Comparison of ENCODE assay signal across 10 cellular contexts in genomic region chrX:85203461-85203970, GRCh38. TPM values are rescaled to one million over a fixed set of nuclear protein-coding genes. Genes with fewer than 3 reads are reported as not detected.
"Had no signal": no experiment of that assay in that cellular context is flagged by ENCODE, and none has a peak within 500 bp of the region (broad histone marks: within the 10 kb centered on the region; RNA-seq: fewer than 3 reads in every experiment).

No MANE protein-coding gene starts in this region.

- H3K4me3 Mint-ChIP-seq: HFFc6 had no signal

- H3K4me1 ChIP-seq: HAP-1 had no signal

- H3K36me3 ChIP-seq: HAP-1 had no signal

- H3K9me3 ChIP-seq: HAP-1 had no signal

- H3K27ac Mint-ChIP-seq: HFFc6 had no signal

- H2AFZ ChIP-seq: GM23248 had no signal

- H3K27ac ChIP-seq: GM23248 had no signal

- H3K9ac ChIP-seq: GM23248 had no signal

- ATAC-seq: HCT116, K562 had no signal

- H3K4me3 ChIP-seq: GM23248, HAP-1, K562 had no signal

- DNase-seq: GM23248, GOT3, H7, HFFc6, IMR-90 had no signal

RNA-seq across cellular contexts. Expression of gene SATL1, which starts 40.1 kb away (rescaled TPM):
- total RNA-seq: GM23248, H4, HFFc6, HT-29, IMR-90 had no signal
- polyA plus RNA-seq: GM23248, IMR-90 had no signal
